8 cellular contexts compared by ENCODE assay signal in the genomic region with DNA sequence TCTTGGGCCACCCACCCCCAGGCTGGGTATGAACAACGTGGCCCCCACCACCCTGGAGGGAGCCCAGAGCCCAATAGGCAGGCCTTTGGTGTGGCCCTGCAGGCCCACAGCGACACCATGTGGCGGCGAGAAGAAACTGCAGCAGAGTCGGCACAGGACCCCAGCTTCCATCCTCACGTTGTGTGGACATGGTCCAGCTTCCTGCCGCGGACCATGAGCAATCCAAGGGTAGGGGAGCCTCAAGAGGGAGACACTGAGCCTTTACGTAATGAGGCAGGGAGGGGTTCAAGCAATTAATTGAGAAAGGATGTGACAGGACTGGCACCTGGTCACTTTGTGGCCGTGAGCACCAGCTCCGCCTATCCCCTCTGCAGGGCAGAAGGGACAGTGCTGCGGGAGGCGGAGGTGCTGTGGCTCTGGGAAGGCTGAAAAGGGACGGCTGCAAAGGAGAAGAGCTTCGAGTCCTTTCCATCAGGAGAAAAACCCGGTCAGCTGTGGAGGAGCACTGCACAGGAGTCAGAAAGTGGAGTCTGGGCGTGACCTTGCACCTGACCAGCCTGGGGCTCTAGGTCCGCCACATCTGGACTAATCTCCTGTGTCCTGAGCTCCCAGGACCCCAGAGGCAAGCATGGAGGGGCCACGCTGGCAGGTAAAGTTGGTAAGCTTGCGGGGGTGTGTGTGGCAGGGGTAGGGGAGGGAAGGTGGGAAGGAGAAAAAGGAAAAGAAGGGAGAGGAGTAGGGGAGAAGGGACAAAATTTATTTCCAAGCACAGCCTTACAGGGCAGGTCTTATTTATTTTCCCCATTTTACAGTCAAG. TPM values are rescaled to one million over a fixed set of nuclear protein-coding genes. Genes with fewer than 3 reads are reported as not detected.
DNase-seq lines count a peak whose midpoint lies in the region; ATAC-seq and TF ChIP-seq lines count a peak whose summit lies in the region.

No MANE protein-coding gene starts in this region.

- H3K4me2 ChIP-seq in PC-9 = peak overlapping the region; percentile 24; the same call in 1 of the 2 replicates

- no peaks in the 10 kb centered on the region for H3K9me3 ChIP-seq in PC-9 (ENCODE audit: insufficient read depth, low read depth)
- H3K9me3 ChIP-seq in breast epithelium = no peaks in the 10 kb centered on the region

- TF ChIP-seq CTCF in PC-9 (conservative IDR thresholded peaks at IDR 0.05) = peak; percentile 100
- TF ChIP-seq CTCF in breast epithelium (IDR thresholded peaks at IDR 0.05) = peak; percentile 78 to 89 (median 81)

- no peaks in the 10 kb centered on the region for H4K20me1 ChIP-seq in PC-9 (ENCODE audit: insufficient read depth)

- no peaks in the 10 kb centered on the region for H3K4me1 ChIP-seq in PC-9 (replicated peaks; ENCODE audit: insufficient read depth)
- no peaks in the 10 kb centered on the region for H3K4me1 ChIP-seq in breast epithelium

- H3K9me2 ChIP-seq in PC-9 (ENCODE audit: insufficient read depth) = no peaks in the 10 kb centered on the region

- intact Hi-C loops in PC-9 (cut with micrococcal nuclease; ENCODE audit: unreplicated experiment) (loop anchor here (1.0 to 5.0 kb wide), 3 partner anchors 69 to 466 kb away; no protein-coding TSS in a partner anchor), breast epithelium (cut with DNase I; ENCODE audit: low total_unique reads) (loop anchor here (5.0 kb wide), 1 partner anchor 69 kb away; no protein-coding TSS in a partner anchor)

- DNase-seq in DMS53 (lab: John Stamatoyannopoulos, UW) = peak; percentile 81
- DNase-seq in HPDE6-E6E7 (ENCODE audit: extremely low spot score) = peak; percentile 54
- DNase-seq in PC-9 = peak; percentile 49 to 61
- DNase-seq in breast epithelium (ENCODE audit: low spot score in 2 of 2) = no peak
- DNase-seq in inferior parietal cortex (ENCODE audit: extremely low spot score) = peak; percentile 47
- DNase-seq in stimulated activated CD4-positive, alpha-beta T cell treated with anti-CD3 and anti-CD28 coated beads, Interleukin-1b, Interleukin-23, amount 100 ng/mL, for 24 hours (ENCODE audit: low read depth in 4 of 4, low spot score in 1 of 4) = peak in 3 of 4 experiments; percentile 6 to 8 (median 7)
- DNase-seq in KG1 (lab: John Stamatoyannopoulos, UW) = no peak

- no peak overlapping the region for H3K27ac ChIP-seq in PC-9
- H3K27ac ChIP-seq in breast epithelium = no peak overlapping the region

- no TSS peak for BruUV-seq in PC-9 (replicated peaks; lab: Mats Ljungman, UMichigan)

- CTCF ChIA-PET in PC-9 (lab: Charles Lee) = interaction anchor here (0.6 to 1.0 kb wide), 5 partner anchors 9 to 595 kb away, joined by 3 to 6 read pairs (median 3); no protein-coding TSS in a partner anchor

- TF ChIP-seq POLR2A in breast epithelium (IDR thresholded peaks at IDR 0.05) = no peak

- H3K27me3 ChIP-seq in PC-9 (ENCODE audit: insufficient read depth, low read depth) = no peaks in the 10 kb centered on the region
- peaks cover 0 to 3% of the 10 kb centered on the region in 2 donors for H3K27me3 ChIP-seq in breast epithelium

- no peaks in the 10 kb centered on the region for H3F3A ChIP-seq in PC-9 (ENCODE audit: insufficient read depth, low read depth)

- peak; percentile 57 for ATAC-seq in GM19397 (IDR thresholded peaks at IDR 0.05; ENCODE audit: unreplicated experiment)

- H3K36me3 ChIP-seq in PC-9 (ENCODE audit: low read depth) (no peaks in the 10 kb centered on the region), breast epithelium (no peaks in the 10 kb centered on the region)

- POLR2A ChIA-PET in PC-9 (lab: Charles Lee; ENCODE audit: unreplicated experiment) = interaction anchor here (0.8 kb wide), 1 partner anchor 71 kb away, joined by 3 read pairs; no protein-coding TSS in a partner anchor

- H3K79me2 ChIP-seq in PC-9 (ENCODE audit: low read depth) = no peaks in the 10 kb centered on the region

- H3K4me3 ChIP-seq in PC-9 (no peak overlapping the region), breast epithelium (no peak overlapping the region)

- H2AFZ ChIP-seq in PC-9 = no peak overlapping the region

RNA-seq across cellular contexts. Expression of gene TMEM37, which starts 44.9 kb away (rescaled TPM):
- total RNA-seq in PC-9 (2021) (1.2 TPM in 2 replicates), breast epithelium (10 to 100 TPM in 1 of 3 donors, 1 to 10 TPM in 2; 8.8 to 43.2 (median 9.4) TPM)

RNA-seq across cellular contexts. Expression of gene SCTR, which starts 47.8 kb away (rescaled TPM):
- not detected in 2 replicates for total RNA-seq in PC-9 (2021)
- not detected for total RNA-seq in breast epithelium

Comparison
In these comparisons a context has a peak if more than half of its experiments do, and no peak if none do; other contexts are left out.
1. DNase-seq: peak in DMS53 (single experiment), HPDE6-E6E7 (single experiment), PC-9 (2 of 2), inferior parietal cortex (single experiment) and stimulated activated CD4-positive, alpha-beta T cell treated with anti-CD3 and anti-CD28 coated beads, Interleukin-1b, Interleukin-23, amount 100 ng/mL, for 24 hours (3 of 4); none in breast epithelium (0 of 2) and KG1 (single experiment).